Comparison of ENCODE assay signal across 8 cellular contexts in the genomic region with DNA sequence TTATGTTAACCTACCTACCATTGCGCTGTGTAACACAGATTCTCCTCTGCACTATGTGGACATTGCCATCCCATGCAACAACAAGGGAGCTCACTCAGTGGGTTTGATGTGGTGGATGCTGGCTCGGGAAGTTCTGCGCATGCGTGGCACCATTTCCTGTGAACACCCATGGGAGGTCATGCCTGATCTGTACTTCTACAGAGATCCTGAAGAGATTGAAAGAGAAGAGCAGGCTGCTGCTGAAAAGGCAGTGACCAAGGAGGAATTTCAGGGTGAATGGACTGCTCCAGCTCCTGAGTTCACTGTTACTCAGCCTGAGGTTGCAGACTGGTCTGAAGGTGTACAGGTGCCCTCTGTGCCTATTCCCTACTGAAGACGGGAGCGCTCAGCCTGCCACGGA. TPM values are rescaled to one million over a fixed set of nuclear protein-coding genes. Genes with fewer than 3 reads are reported as not detected.
DNase-seq lines count a peak whose midpoint lies in the region; ATAC-seq and TF ChIP-seq lines count a peak whose summit lies in the region.
"Not testable (repeated sequence)": the region's sequence is repeated elsewhere in the genome, so short reads cannot be mapped to it uniquely, and the experiment has no call there.

No MANE protein-coding gene starts in this region.

- not testable (repeated sequence) for ATAC-seq in activated CD8-positive, alpha-beta T cell treated with anti-CD3 and anti-CD28 coated beads, Interleukin-2, amount 10 ng/mL, durations not matched to agents 7 days and 5 days; stimulated activated memory B cell treated with anti-CD40 and anti-IgM and Interleukin-4, amounts not matched to agents 10 μg/mL and 1 μg/mL and 100 μg/mL, for 72 hours

- peak; percentile 12 for DNase-seq in activated CD4-positive, alpha-beta T cell treated with anti-CD3 and anti-CD28 coated beads for 1 hour
- peak; percentile 53 for DNase-seq in activated CD8-positive, alpha-beta T cell treated with anti-CD3 and anti-CD28 coated beads, Interleukin-2, amount 10 ng/mL, durations not matched to agents 7 days and 5 days
- peak; percentile 20 to 22 for DNase-seq in activated T-cell treated with anti-CD3 and anti-CD28 coated beads, Interleukin-2, amount 50 U/mL, for 48 hours
- not testable (repeated sequence) for DNase-seq in left ventricle myocardium inferior

- intact Hi-C loops in left ventricle myocardium inferior (cut with micrococcal nuclease): not testable (repeated sequence)

- not testable (repeated sequence) for H4K20me1 ChIP-seq in BLaER1 treated with 17β-estradiol and CSF1 and Interleukin-3, amounts not matched to agents 10 nM and 100 nM; OCI-LY1 (ENCODE audit: insufficient read depth, low read length)

- not testable (repeated sequence) for H3K27me3 Mint-ChIP-seq in activated CD8-positive, alpha-beta T cell treated with anti-CD3 and anti-CD28 coated beads, Interleukin-2, amount 10 ng/mL, durations not matched to agents 7 days and 5 days (ENCODE audit: low read depth); activated naive CD8-positive, alpha-beta T cell; stimulated activated memory B cell treated with anti-CD40 and anti-IgM and Interleukin-4, amounts not matched to agents 10 μg/mL and 1 μg/mL and 100 μg/mL, for 72 hours

- not testable (repeated sequence) for H3K4me3 Mint-ChIP-seq in activated CD8-positive, alpha-beta T cell treated with anti-CD3 and anti-CD28 coated beads, Interleukin-2, amount 10 ng/mL, durations not matched to agents 7 days and 5 days
- H3K4me3 Mint-ChIP-seq in activated naive CD8-positive, alpha-beta T cell: peak overlapping the region; percentile 34
- H3K4me3 Mint-ChIP-seq in stimulated activated memory B cell treated with anti-CD40 and anti-IgM and Interleukin-4, amounts not matched to agents 10 μg/mL and 1 μg/mL and 100 μg/mL, for 72 hours: peak overlapping the region; percentile 50

- peaks cover 51 to 78% (median 69%) of the 10 kb centered on the region in 10 experiments for H3K4me1 ChIP-seq in BLaER1 treated with 17β-estradiol and CSF1 and Interleukin-3, amounts not matched to agents 10 nM and 100 nM
- H3K4me1 ChIP-seq in OCI-LY1 (ENCODE audit: insufficient read depth, low read length, severe bottlenecking) (peaks cover 36% of the 10 kb centered on the region), left ventricle myocardium inferior (peaks cover 40% of the 10 kb centered on the region)

- peak overlapping the region in 5 of 11 experiments; percentile 8 to 34 (median 21); a peak in 5 of 22 replicates for H3K27ac ChIP-seq in BLaER1 treated with 17β-estradiol and CSF1 and Interleukin-3, amounts not matched to agents 10 nM and 100 nM
- H3K27ac ChIP-seq in OCI-LY1 (ENCODE audit: low read depth, low read length, poor library complexity, severe bottlenecking): peak overlapping the region; percentile 42
- peak overlapping the region; percentile 39 for H3K27ac ChIP-seq in left ventricle myocardium inferior (replicated peaks)

- H3K4me1 Mint-ChIP-seq in activated CD8-positive, alpha-beta T cell treated with anti-CD3 and anti-CD28 coated beads, Interleukin-2, amount 10 ng/mL, durations not matched to agents 7 days and 5 days (ENCODE audit: low read depth): peaks cover 27% of the 10 kb centered on the region
- not testable (repeated sequence) for H3K4me1 Mint-ChIP-seq in activated naive CD8-positive, alpha-beta T cell (ENCODE audit: low read depth)
- peaks cover 38% of the 10 kb centered on the region for H3K4me1 Mint-ChIP-seq in stimulated activated memory B cell treated with anti-CD40 and anti-IgM and Interleukin-4, amounts not matched to agents 10 μg/mL and 1 μg/mL and 100 μg/mL, for 72 hours

- H3K36me3 ChIP-seq in BLaER1 treated with 17β-estradiol and CSF1 and Interleukin-3, amounts not matched to agents 10 nM and 100 nM; OCI-LY1 (ENCODE audit: insufficient read depth, low read length); left ventricle myocardium inferior: not testable (repeated sequence)

- H3K27ac Mint-ChIP-seq in activated CD8-positive, alpha-beta T cell treated with anti-CD3 and anti-CD28 coated beads, Interleukin-2, amount 10 ng/mL, durations not matched to agents 7 days and 5 days; activated naive CD8-positive, alpha-beta T cell; stimulated activated memory B cell treated with anti-CD40 and anti-IgM and Interleukin-4, amounts not matched to agents 10 μg/mL and 1 μg/mL and 100 μg/mL, for 72 hours: not testable (repeated sequence)

- not testable (repeated sequence) for TF ChIP-seq CTCF in OCI-LY1 (IDR thresholded peaks at IDR 0.05; ENCODE audit: low read length); left ventricle myocardium inferior (IDR thresholded peaks at IDR 0.05; ENCODE audit: borderline replicate concordance)

- H3K9me3 ChIP-seq in BLaER1 treated with 17β-estradiol and CSF1 and Interleukin-3, amounts not matched to agents 10 nM and 100 nM (replicated peaks in 1 of 11): peaks cover 0 to 13% (median 9%) of the 10 kb centered on the region in 11 experiments; a peak in 8 of 22 replicates
- not testable (repeated sequence) for H3K9me3 ChIP-seq in OCI-LY1 (ENCODE audit: low read length); left ventricle myocardium inferior (replicated peaks)

- CTCF ChIA-PET in activated CD8-positive, alpha-beta T cell treated with anti-CD3 and anti-CD28 coated beads, Interleukin-2, amount 10 ng/mL, durations not matched to agents 7 days and 5 days (lab: Charles Lee): not testable (repeated sequence)

- peak overlapping the region; percentile 43 to 90 (median 70) for H3K4me2 ChIP-seq in BLaER1 treated with 17β-estradiol and CSF1 and Interleukin-3, amounts not matched to agents 10 nM and 100 nM
- not testable (repeated sequence) for H3K4me2 ChIP-seq in OCI-LY1 (ENCODE audit: low read length)

- not testable (repeated sequence) for H3K36me3 Mint-ChIP-seq in activated CD8-positive, alpha-beta T cell treated with anti-CD3 and anti-CD28 coated beads, Interleukin-2, amount 10 ng/mL, durations not matched to agents 7 days and 5 days (ENCODE audit: low read depth); activated naive CD8-positive, alpha-beta T cell; stimulated activated memory B cell treated with anti-CD40 and anti-IgM and Interleukin-4, amounts not matched to agents 10 μg/mL and 1 μg/mL and 100 μg/mL, for 72 hours

- H3K4me3 ChIP-seq in BLaER1 treated with 17β-estradiol and CSF1 and Interleukin-3, amounts not matched to agents 10 nM and 100 nM: peak overlapping the region in 2 of 10 experiments; percentile 15 to 34; a peak in 4 of 20 replicates
- not testable (repeated sequence) for H3K4me3 ChIP-seq in OCI-LY1 (ENCODE audit: low read depth, low read length, poor library complexity, severe bottlenecking); left ventricle myocardium inferior

- not testable (repeated sequence) for H3K9me3 Mint-ChIP-seq in activated CD8-positive, alpha-beta T cell treated with anti-CD3 and anti-CD28 coated beads, Interleukin-2, amount 10 ng/mL, durations not matched to agents 7 days and 5 days (ENCODE audit: insufficient read depth); activated naive CD8-positive, alpha-beta T cell (ENCODE audit: low read depth); stimulated activated memory B cell treated with anti-CD40 and anti-IgM and Interleukin-4, amounts not matched to agents 10 μg/mL and 1 μg/mL and 100 μg/mL, for 72 hours

- H2AFZ ChIP-seq in OCI-LY1 (ENCODE audit: low read length): not testable (repeated sequence)

- not testable (repeated sequence) for H3F3A ChIP-seq in OCI-LY1 (ENCODE audit: insufficient read depth, low read length)

- not testable (repeated sequence) for H3K27me3 ChIP-seq in BLaER1 treated with 17β-estradiol and CSF1 and Interleukin-3, amounts not matched to agents 10 nM and 100 nM; OCI-LY1 (ENCODE audit: insufficient read depth, low read length); left ventricle myocardium inferior (ENCODE audit: low read depth)

- peak overlapping the region in 1 of 11 experiments; percentile 29; a peak in 2 of 22 replicates for H3K9ac ChIP-seq in BLaER1 treated with 17β-estradiol and CSF1 and Interleukin-3, amounts not matched to agents 10 nM and 100 nM
- H3K9ac ChIP-seq in OCI-LY1 (ENCODE audit: low read length): not testable (repeated sequence)

- POLR2A ChIA-PET in activated CD8-positive, alpha-beta T cell treated with anti-CD3 and anti-CD28 coated beads, Interleukin-2, amount 10 ng/mL, durations not matched to agents 7 days and 5 days (lab: Charles Lee): not testable (repeated sequence)

- not testable (repeated sequence) for H3K79me2 ChIP-seq in OCI-LY1 (ENCODE audit: insufficient read depth, low read length)

- not testable (repeated sequence) for H3K9me2 ChIP-seq in OCI-LY1 (ENCODE audit: low read depth, low read length)

RNA-seq across cellular contexts. Expression of a gene that starts 49.1 kb away (rescaled TPM):
- 10 to 100 TPM; 41.2 to 44.3 TPM for total RNA-seq in activated CD8-positive, alpha-beta T cell treated with anti-CD3 and anti-CD28 coated beads, Interleukin-2, amount 10 ng/mL, durations not matched to agents 7 days and 5 days
- total RNA-seq in left ventricle myocardium inferior: 16.8 TPM
